8 cellular contexts compared by ENCODE assay signal in genomic region chr14:80074905-80075304, GRCh38.
"Had no signal": no experiment of that assay in that cellular context is flagged by ENCODE, and none has a peak within 500 bp of the region (broad histone marks: within the 10 kb centered on the region; RNA-seq: fewer than 3 reads in every experiment).

No MANE protein-coding gene starts in this region.

- H3K4me2 ChIP-seq: GM23338 had no signal

- H3K4me3 ChIP-seq: GM23338, HAP-1 had no signal

- H3K4me1 ChIP-seq: HAP-1 had no signal

- H3K27ac ChIP-seq: HL-60 had no signal

- ATAC-seq: GM23338, HCT116 had no signal

- H3K36me3 ChIP-seq: HAP-1 had no signal

- DNase-seq: H7, HFFc6, Kasumi-1, KG1 had no signal

- H3K9me3 ChIP-seq: HAP-1 had no signal

- H2AFZ ChIP-seq: GM23338 had no signal
